Comparison of ENCODE assay signal across 2 cellular contexts in genomic region chr6:84897874-84898635, GRCh38.
TF ChIP-seq lines count a peak whose summit lies in the region.

No MANE protein-coding gene starts in this region.

TF ChIP-seq in SK-N-SH, 30 proteins besides CTCF, POLR2A, EP300 and RAD21 (continued from another document):
- TF ChIP-seq JUND (IDR thresholded peaks at IDR 0.05), result peak; percentile 33; the same call in 1 of the 2 replicates
- TF ChIP-seq FOXJ3 (CRISPR knock-in tag; IDR thresholded peaks at IDR 0.05), result no peak
- TF ChIP-seq CHD2 (IDR thresholded peaks at IDR 0.05; ENCODE audit: low read length, partially characterized antibody), result no peak
- no peak for TF ChIP-seq IRF3 (IDR thresholded peaks at IDR 0.05; ENCODE audit: low read depth, low read length)
- no peak for TF ChIP-seq TAF1 (IDR thresholded peaks at IDR 0.05; ENCODE audit: borderline replicate concordance, low read depth, low read length)
- TF ChIP-seq FOSL2 (IDR thresholded peaks at IDR 0.05; ENCODE audit: borderline replicate concordance, low read depth), result peak; percentile 57; the same call in 1 of the 2 replicates

TF ChIP-seq in SK-N-SH treated with all-trans-retinoic acid at 6 μM for 48 hours, 23 proteins besides CTCF, POLR2A, EP300 and RAD21:
- no peak for TF ChIP-seq POU6F1 (CRISPR knock-in tag; IDR thresholded peaks at IDR 0.05; ENCODE audit: borderline replicate concordance, low read depth)
- TF ChIP-seq GLIS3 (CRISPR knock-in tag; IDR thresholded peaks at IDR 0.05), result no peak
- TF ChIP-seq CREB5 (CRISPR knock-in tag; IDR thresholded peaks at IDR 0.05; ENCODE audit: low read depth), result no peak
- TF ChIP-seq SNAI2 (CRISPR knock-in tag; IDR thresholded peaks at IDR 0.05), result no peak
- TF ChIP-seq TOX (CRISPR knock-in tag; IDR thresholded peaks at IDR 0.05; ENCODE audit: borderline replicate concordance), result no peak
- no peak for TF ChIP-seq CSDC2 (CRISPR knock-in tag; IDR thresholded peaks at IDR 0.05)
- no peak for TF ChIP-seq CSRNP3 (CRISPR knock-in tag; IDR thresholded peaks at IDR 0.05)
- TF ChIP-seq ESRRG (CRISPR knock-in tag; IDR thresholded peaks at IDR 0.05), result no peak
- TF ChIP-seq RARB (CRISPR knock-in tag; IDR thresholded peaks at IDR 0.05), result no peak
- TF ChIP-seq ZFP3 (CRISPR knock-in tag; IDR thresholded peaks at IDR 0.05), result no peak
- TF ChIP-seq ZFP30 (CRISPR knock-in tag; IDR thresholded peaks at IDR 0.05), result no peak
- TF ChIP-seq OSR1 (CRISPR knock-in tag; IDR thresholded peaks at IDR 0.05), result no peak
- no peak for TF ChIP-seq ISL1 (CRISPR knock-in tag; IDR thresholded peaks at IDR 0.05)
- TF ChIP-seq BACH2 (CRISPR knock-in tag; IDR thresholded peaks at IDR 0.05; ENCODE audit: borderline replicate concordance), result no peak
